1 cellular context compared by ENCODE assay signal in the genomic region with DNA sequence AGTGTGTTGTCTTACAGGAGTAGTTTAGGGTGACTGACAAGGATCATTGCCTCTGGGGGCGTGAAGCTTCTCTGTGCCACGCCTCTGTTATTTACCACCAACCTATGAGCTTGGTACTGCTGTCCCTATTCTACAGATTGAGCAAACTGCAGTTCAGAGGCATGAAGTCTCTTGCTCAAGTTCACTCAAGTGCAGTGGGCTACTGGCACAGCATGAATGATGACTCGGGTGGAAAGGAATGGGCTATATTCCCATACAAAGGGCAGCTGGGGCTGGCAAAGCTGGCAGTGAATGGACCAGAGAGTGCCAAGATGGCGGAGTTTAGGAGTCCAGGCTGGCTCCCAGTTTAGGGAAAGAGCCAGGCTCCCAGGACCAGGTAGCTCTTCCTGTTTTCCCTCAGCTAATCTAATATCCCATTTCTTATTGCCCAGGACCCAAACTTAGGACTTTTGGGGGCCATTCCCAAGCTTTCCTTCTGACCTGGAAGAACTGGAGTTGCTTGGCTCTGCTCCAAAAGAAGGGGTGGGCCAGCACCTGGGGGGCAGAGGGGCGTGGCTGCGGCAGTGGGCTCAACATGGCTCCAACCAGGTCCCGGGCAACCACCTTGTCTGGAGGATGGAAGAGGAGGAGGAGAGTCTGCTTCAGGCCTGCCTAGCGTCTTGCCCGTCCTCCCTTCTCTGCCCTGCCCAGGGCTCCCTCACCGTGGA.
TF ChIP-seq lines count a peak whose summit lies in the region.

No MANE protein-coding gene starts in this region.

TF ChIP-seq in HepG2, 621 proteins besides CTCF, POLR2A, EP300 and RAD21:
- TF ChIP-seq ZNF629 (CRISPR knock-in tag; conservative IDR thresholded peaks at IDR 0.05) (0 out of 2 replicates have a peak, but pooled peaks have one; percentile 10), NFYC (CRISPR knock-in tag; IDR thresholded peaks at IDR 0.05) (no peak), NFATC3 (CRISPR knock-in tag; IDR thresholded peaks at IDR 0.05) (0 out of 2 replicates have a peak, but pooled peaks have one; percentile 30), ZNF382 (CRISPR knock-in tag; IDR thresholded peaks at IDR 0.05; ENCODE audit: borderline replicate concordance) (no peak), EEA1 (CRISPR knock-in tag; IDR thresholded peaks at IDR 0.05; ENCODE audit: borderline replicate concordance) (no peak), MED8 (CRISPR knock-in tag; IDR thresholded peaks at IDR 0.05; ENCODE audit: insufficient replicate concordance) (peak; percentile 52), TRIM24 (CRISPR knock-in tag; IDR thresholded peaks at IDR 0.05) (no peak), PHF20 (CRISPR knock-in tag; IDR thresholded peaks at IDR 0.05) (no peak), SNRNP70 (IDR thresholded peaks at IDR 0.05; ENCODE audit: low read depth, low read length) (no peak), SPEN (CRISPR knock-in tag; IDR thresholded peaks at IDR 0.05; ENCODE audit: low read depth) (no peak), HNF4A (CRISPR knock-in tag; IDR thresholded peaks at IDR 0.05) (no peak), XRCC5 (optimal IDR thresholded peaks at IDR 0.05; ENCODE audit: low read length) (no peak), STAT5B (CRISPR knock-in tag; IDR thresholded peaks at IDR 0.05) (no peak), AGO2 (optimal IDR thresholded peaks at IDR 0.05; ENCODE audit: low read depth, low read length) (peak; percentile 62), MAZ (IDR thresholded peaks at IDR 0.05; ENCODE audit: borderline replicate concordance, low read depth, low read length) (no peak), MAZ (CRISPR knock-in tag; IDR thresholded peaks at IDR 0.05; ENCODE audit: low read depth) (no peak), AGO1 (IDR thresholded peaks at IDR 0.05; ENCODE audit: low read depth, low read length, poor library complexity, severe bottlenecking) (no peak), RFX1 (IDR thresholded peaks at IDR 0.05) (no peak), ZNF547 (CRISPR knock-in tag; IDR thresholded peaks at IDR 0.05) (no peak), PHF5A (CRISPR knock-in tag; IDR thresholded peaks at IDR 0.05; ENCODE audit: low read depth, unreplicated experiment) (no peak), POLR2G (IDR thresholded peaks at IDR 0.05; ENCODE audit: low read depth, low read length) (0 out of 2 replicates have a peak, but pooled peaks have one; percentile 8), CHCHD3 (CRISPR knock-in tag; IDR thresholded peaks at IDR 0.05) (no peak), MAFK (conservative IDR thresholded peaks at IDR 0.05 in 1 of 2, IDR thresholded peaks at IDR 0.05 in 1 of 2; ENCODE audit: low read length in 2 of 2) (peak in 1 of 2 experiments; percentile 26; a peak in 1 of 4 replicates), ZNF329 (CRISPR knock-in tag; IDR thresholded peaks at IDR 0.05; ENCODE audit: low read depth) (0 out of 2 replicates have a peak, but pooled peaks have one; percentile 28), YEATS2 (CRISPR knock-in tag; IDR thresholded peaks at IDR 0.05; ENCODE audit: borderline replicate concordance) (no peak), ZNF253 (CRISPR knock-in tag; IDR thresholded peaks at IDR 0.05; ENCODE audit: borderline replicate concordance) (0 out of 2 replicates have a peak, but pooled peaks have one; percentile 34)
